8 cellular contexts compared by ENCODE assay signal in the genomic region with DNA sequence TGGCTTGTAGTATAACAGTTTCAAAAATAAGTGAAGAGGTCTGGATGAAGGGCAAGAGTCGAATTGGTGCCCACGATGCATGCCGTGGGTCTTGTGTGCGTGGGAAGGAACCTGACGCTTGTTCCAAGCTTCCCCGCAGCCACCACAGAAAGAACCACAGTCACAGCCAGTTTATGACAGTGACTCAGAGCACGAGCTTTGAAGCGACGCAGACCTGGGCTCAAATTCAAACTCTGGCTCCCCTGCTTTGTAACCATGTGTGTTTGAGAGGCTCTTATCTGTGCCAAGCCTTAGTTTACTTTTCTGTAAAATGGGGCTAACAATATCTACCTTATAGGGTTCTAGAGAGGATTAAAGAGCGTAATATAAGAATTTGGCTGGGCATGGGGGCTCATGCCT.
A peak's percentile ranks its signal among the peaks of the same experiment; 100 is the strongest.
DNase-seq lines count a peak whose midpoint lies in the region; ATAC-seq, FAIRE-seq and TF ChIP-seq lines count a peak whose summit lies in the region.

No MANE protein-coding gene starts in this region.

- ATAC-seq in activated T-cell treated with anti-CD3 and anti-CD28 coated beads, Interleukin-2, amount 50 U/mL, for 4 hours, result peak; percentile 89 to 91
- ATAC-seq in mucosa of descending colon (peak; percentile 77), HG02642 (IDR thresholded peaks at IDR 0.05; ENCODE audit: poor library complexity, unreplicated experiment) (no peak)
- no peak for ATAC-seq in stimulated activated memory B cell treated with anti-CD40 and anti-IgM and Interleukin-4, amounts not matched to agents 10 μg/mL and 1 μg/mL and 100 μg/mL, for 72 hours

- peak; percentile 72 for DNase-seq in MG63
- DNase-seq in activated T-cell treated with anti-CD3 and anti-CD28 coated beads, Interleukin-2, amount 50 U/mL, for 4 hours, result peak; percentile 61
- peak in 2 of 3 donors; percentile 42 to 44 for DNase-seq in mucosa of descending colon
- no peak for DNase-seq in GM12891 (ENCODE audit: insufficient read length, low spot score)
- no peak for DNase-seq in OCI-M2 (lab: John Stamatoyannopoulos, UW; ENCODE audit: unreplicated experiment)
- DNase-seq in AG08396 (ENCODE audit: low spot score), result no peak

- H3K27me3 ChIP-seq in MG63, result no peaks in the 10 kb centered on the region

- intact Hi-C loops in mucosa of descending colon (cut with DNase I, micrococcal nuclease), result no loop called here

- peaks cover 8% of the 10 kb centered on the region for H3K4me1 ChIP-seq in mucosa of descending colon (ENCODE audit: low read depth)

- no peak for TF ChIP-seq CTCF in mucosa of descending colon (IDR thresholded peaks at IDR 0.05)

- no peaks in the 10 kb centered on the region for H3K9me3 Mint-ChIP-seq in activated T-cell treated with anti-CD3 and anti-CD28 coated beads, Interleukin-2, amount 50 U/mL, for 4 hours
- H3K9me3 Mint-ChIP-seq in stimulated activated memory B cell treated with anti-CD40 and anti-IgM and Interleukin-4, amounts not matched to agents 10 μg/mL and 1 μg/mL and 100 μg/mL, for 72 hours, result no peaks in the 10 kb centered on the region

- H3K9me3 ChIP-seq in MG63, result no peaks in the 10 kb centered on the region
- no peaks in the 10 kb centered on the region for H3K9me3 ChIP-seq in mucosa of descending colon

- peaks cover 30% of the 10 kb centered on the region for H3K36me3 Mint-ChIP-seq in activated T-cell treated with anti-CD3 and anti-CD28 coated beads, Interleukin-2, amount 50 U/mL, for 4 hours (ENCODE audit: insufficient read depth)
- H3K36me3 Mint-ChIP-seq in stimulated activated memory B cell treated with anti-CD40 and anti-IgM and Interleukin-4, amounts not matched to agents 10 μg/mL and 1 μg/mL and 100 μg/mL, for 72 hours, result peaks cover 33% of the 10 kb centered on the region

- H3K4me3 ChIP-seq in MG63, result no peak overlapping the region
- no peak overlapping the region for H3K4me3 ChIP-seq in mucosa of descending colon

- FAIRE-seq in GM12891 (lab: Jason Lieb, UNC), result no peak

- no peak for TF ChIP-seq POLR2A in GM12891 (IDR thresholded peaks at IDR 0.05; ENCODE audit: low read depth, low read length)

- H3K27me3 Mint-ChIP-seq in activated T-cell treated with anti-CD3 and anti-CD28 coated beads, Interleukin-2, amount 50 U/mL, for 4 hours (ENCODE audit: low read depth), result no peaks in the 10 kb centered on the region
- H3K27me3 Mint-ChIP-seq in stimulated activated memory B cell treated with anti-CD40 and anti-IgM and Interleukin-4, amounts not matched to agents 10 μg/mL and 1 μg/mL and 100 μg/mL, for 72 hours, result no peaks in the 10 kb centered on the region

- peaks cover 15% of the 10 kb centered on the region for H3K4me1 Mint-ChIP-seq in activated T-cell treated with anti-CD3 and anti-CD28 coated beads, Interleukin-2, amount 50 U/mL, for 4 hours (ENCODE audit: low read depth)
- H3K4me1 Mint-ChIP-seq in stimulated activated memory B cell treated with anti-CD40 and anti-IgM and Interleukin-4, amounts not matched to agents 10 μg/mL and 1 μg/mL and 100 μg/mL, for 72 hours, result peaks cover 8% of the 10 kb centered on the region

- H3K4me3 Mint-ChIP-seq in activated T-cell treated with anti-CD3 and anti-CD28 coated beads, Interleukin-2, amount 50 U/mL, for 4 hours, result peak overlapping the region; percentile 27
- H3K4me3 Mint-ChIP-seq in stimulated activated memory B cell treated with anti-CD40 and anti-IgM and Interleukin-4, amounts not matched to agents 10 μg/mL and 1 μg/mL and 100 μg/mL, for 72 hours, result no peak overlapping the region

- H3K36me3 ChIP-seq in MG63 (peaks cover 79% of the 10 kb centered on the region), mucosa of descending colon (ENCODE audit: low read depth) (no peaks in the 10 kb centered on the region)

- H3K27ac Mint-ChIP-seq in stimulated activated memory B cell treated with anti-CD40 and anti-IgM and Interleukin-4, amounts not matched to agents 10 μg/mL and 1 μg/mL and 100 μg/mL, for 72 hours, result peak overlapping the region; percentile 23

TF ChIP-seq in GM12891, 5 proteins besides CTCF, POLR2A, EP300 and RAD21:
- no peak for TF ChIP-seq POU2F2 (IDR thresholded peaks at IDR 0.05; ENCODE audit: low read depth, low read length)
- TF ChIP-seq PAX5 (IDR thresholded peaks at IDR 0.05; ENCODE audit: insufficient read depth, low read length, severe bottlenecking), result no peak
- TF ChIP-seq SPI1 (IDR thresholded peaks at IDR 0.05; ENCODE audit: low read depth, low read length), result no peak
- no peak for TF ChIP-seq POLR2AphosphoS5 (IDR thresholded peaks at IDR 0.05; ENCODE audit: low read depth, low read length)
- no peak for TF ChIP-seq TAF1 (IDR thresholded peaks at IDR 0.05; ENCODE audit: low read depth, low read length)

Comparison
In these comparisons a context has a peak if more than half of its experiments do, and no peak if none do; other contexts are left out.
1. DNase-seq: peak in MG63 (single experiment), activated T-cell treated with anti-CD3 and anti-CD28 coated beads, Interleukin-2, amount 50 U/mL, for 4 hours (single experiment) and mucosa of descending colon (2 of 3); none in GM12891 (single experiment), OCI-M2 (single experiment) and AG08396 (single experiment).
2. ATAC-seq: peak in activated T-cell treated with anti-CD3 and anti-CD28 coated beads, Interleukin-2, amount 50 U/mL, for 4 hours (2 of 2) and mucosa of descending colon (single experiment); none in stimulated activated memory B cell treated with anti-CD40 and anti-IgM and Interleukin-4, amounts not matched to agents 10 μg/mL and 1 μg/mL and 100 μg/mL, for 72 hours (single experiment) and HG02642 (single experiment).